ENCODE assay signal across 1 cellular context in genomic region chr6:42907336-42907735, GRCh38.
TF ChIP-seq lines count a peak whose summit lies in the region.

No MANE protein-coding gene starts in this region.

TF ChIP-seq in K562, 482 proteins besides CTCF, POLR2A, EP300 and RAD21:
- TF ChIP-seq KHSRP (IDR thresholded peaks at IDR 0.05) (no peak), THAP12 (CRISPR knock-in tag; IDR thresholded peaks at IDR 0.05) (no peak), THRA (IDR thresholded peaks at IDR 0.05) (no peak), DACH1 (IDR thresholded peaks at IDR 0.05; ENCODE audit: partially characterized antibody) (no peak), CEBPG (CRISPR knock-in tag; IDR thresholded peaks at IDR 0.05) (no peak), CEBPG (tag; conservative IDR thresholded peaks at IDR 0.05 in 1 of 2, IDR thresholded peaks at IDR 0.05 in 1 of 2) (no peak), PHB2 (IDR thresholded peaks at IDR 0.05; ENCODE audit: low read depth) (no peak), ZNF695 (CRISPR knock-in tag; IDR thresholded peaks at IDR 0.05) (no peak), PREB (CRISPR knock-in tag; IDR thresholded peaks at IDR 0.05) (no peak), NR2C2 (CRISPR knock-in tag; IDR thresholded peaks at IDR 0.05) (no peak), NR2C2 (tag; IDR thresholded peaks at IDR 0.05) (no peak), NFIC (IDR thresholded peaks at IDR 0.05) (no peak), TAF15 (IDR thresholded peaks at IDR 0.05; ENCODE audit: low read depth, low read length) (no peak), NFIX (CRISPR knock-in tag; IDR thresholded peaks at IDR 0.05; ENCODE audit: low read depth) (no peak)
